In genomic region chr5:172163346-172163745, GRCh38 we compare ENCODE assay signal across 10 cellular contexts. TPM values are rescaled to one million over a fixed set of nuclear protein-coding genes. Genes with fewer than 3 reads are reported as not detected.
A peak's percentile ranks its signal among the peaks of the same experiment; 100 is the strongest.
DNase-seq lines count a peak whose midpoint lies in the region; ATAC-seq and TF ChIP-seq lines count a peak whose summit lies in the region.
"Had no signal": no experiment of that assay in that cellular context is flagged by ENCODE, and none has a peak within 500 bp of the region (broad histone marks: within the 10 kb centered on the region; RNA-seq: fewer than 3 reads in every experiment).

No MANE protein-coding gene starts in this region.

- TF ChIP-seq CTCF in activated B cell treated with CpG ODN at 0.5 μM for 24 hours (IDR thresholded peaks at IDR 0.05) = no peak
- no peak for TF ChIP-seq CTCF in vagina (IDR thresholded peaks at IDR 0.05)

- POLR2A ChIA-PET in activated B cell treated with CpG ODN at 0.5 μM for 24 hours (lab: Charles Lee) = interaction anchor here (2.3 kb wide), 1 partner anchor 11 kb away, joined by 6 read pairs; no protein-coding TSS in a partner anchor

- intact Hi-C loops in activated B cell treated with CpG ODN at 0.5 μM for 24 hours (cut with micrococcal nuclease) (no loop called here), head of caudate nucleus (cut with DNase I) (no loop called here), vagina (cut with DNase I) (no loop called here)

- CTCF ChIA-PET in activated B cell treated with CpG ODN at 0.5 μM for 24 hours (lab: Charles Lee) = no interaction called here

- no peaks in the 10 kb centered on the region for H3K27me3 Mint-ChIP-seq in CD4-positive, CD25-positive, alpha-beta regulatory T cell
- H3K27me3 Mint-ChIP-seq in activated B cell treated with CpG ODN at 0.5 μM for 24 hours = no peaks in the 10 kb centered on the region
- H3K27me3 Mint-ChIP-seq in natural killer cell treated with Interleukin-12 subunit alpha and Interleukin-12 subunit beta and Interleukin-15 and Interleukin-18, amount 100 ng/mL, for 72 hours = no peaks in the 10 kb centered on the region

- H3K4me3 Mint-ChIP-seq in CD4-positive, CD25-positive, alpha-beta regulatory T cell = peak overlapping the region in 2 of 4 donors; percentile 21 to 46
- no peak overlapping the region for H3K4me3 Mint-ChIP-seq in activated B cell treated with CpG ODN at 0.5 μM for 24 hours
- H3K4me3 Mint-ChIP-seq in natural killer cell treated with Interleukin-12 subunit alpha and Interleukin-12 subunit beta and Interleukin-15 and Interleukin-18, amount 100 ng/mL, for 72 hours = no peak overlapping the region

- peaks cover 25 to 92% (median 59%) of the 10 kb centered on the region in 4 donors for H3K4me1 Mint-ChIP-seq in CD4-positive, CD25-positive, alpha-beta regulatory T cell
- peaks cover 85% of the 10 kb centered on the region for H3K4me1 Mint-ChIP-seq in activated B cell treated with CpG ODN at 0.5 μM for 24 hours
- H3K4me1 Mint-ChIP-seq in natural killer cell treated with Interleukin-12 subunit alpha and Interleukin-12 subunit beta and Interleukin-15 and Interleukin-18, amount 100 ng/mL, for 72 hours (ENCODE audit: low read depth in 2 of 2) = peaks cover 59 to 61% of the 10 kb centered on the region in 2 donors

- ATAC-seq in CD4-positive, CD25-positive, alpha-beta regulatory T cell (ENCODE audit: low read depth in 2 of 2) = no peak
- ATAC-seq in activated B cell treated with CpG ODN at 0.5 μM for 24 hours (ENCODE audit: low read depth) = no peak
- no peak for ATAC-seq in natural killer cell treated with Interleukin-12 subunit alpha and Interleukin-12 subunit beta and Interleukin-15 and Interleukin-18, amount 100 ng/mL, for 72 hours
- no peak for ATAC-seq in GM21360 (IDR thresholded peaks at IDR 0.05; ENCODE audit: unreplicated experiment)

- no peaks in the 10 kb centered on the region for H3K9me3 Mint-ChIP-seq in CD4-positive, CD25-positive, alpha-beta regulatory T cell
- H3K9me3 Mint-ChIP-seq in activated B cell treated with CpG ODN at 0.5 μM for 24 hours = no peaks in the 10 kb centered on the region
- no peaks in the 10 kb centered on the region for H3K9me3 Mint-ChIP-seq in natural killer cell treated with Interleukin-12 subunit alpha and Interleukin-12 subunit beta and Interleukin-15 and Interleukin-18, amount 100 ng/mL, for 72 hours

- H3K4me3 ChIP-seq in CD4-positive, CD25-positive, alpha-beta regulatory T cell (ENCODE audit: low read depth, low read length) = no peak overlapping the region
- H3K4me3 ChIP-seq in vagina = no peak overlapping the region

- H3K36me3 ChIP-seq in CD4-positive, CD25-positive, alpha-beta regulatory T cell (ENCODE audit: control insufficient read depth, insufficient read depth, low read length) = peaks cover 32% of the 10 kb centered on the region
- H3K36me3 ChIP-seq in vagina = no peaks in the 10 kb centered on the region

- H3K36me3 Mint-ChIP-seq in CD4-positive, CD25-positive, alpha-beta regulatory T cell = peaks cover 8% of the 10 kb centered on the region
- H3K36me3 Mint-ChIP-seq in activated B cell treated with CpG ODN at 0.5 μM for 24 hours (ENCODE audit: low read depth) = peaks cover 34% of the 10 kb centered on the region
- H3K36me3 Mint-ChIP-seq in natural killer cell treated with Interleukin-12 subunit alpha and Interleukin-12 subunit beta and Interleukin-15 and Interleukin-18, amount 100 ng/mL, for 72 hours = peaks cover 5% of the 10 kb centered on the region

- peak overlapping the region in 1 of 3 donors; percentile 52 for H3K27ac Mint-ChIP-seq in CD4-positive, CD25-positive, alpha-beta regulatory T cell
- H3K27ac Mint-ChIP-seq in activated B cell treated with CpG ODN at 0.5 μM for 24 hours = peak overlapping the region; percentile 46
- H3K27ac Mint-ChIP-seq in natural killer cell treated with Interleukin-12 subunit alpha and Interleukin-12 subunit beta and Interleukin-15 and Interleukin-18, amount 100 ng/mL, for 72 hours = peak overlapping the region; percentile 55 to 73

- H3K27me3 ChIP-seq in CD4-positive, CD25-positive, alpha-beta regulatory T cell (ENCODE audit: control insufficient read depth, insufficient read depth, low read length) = no peaks in the 10 kb centered on the region
- no peaks in the 10 kb centered on the region for H3K27me3 ChIP-seq in vagina

- no peak for TF ChIP-seq POLR2A in vagina (IDR thresholded peaks at IDR 0.05)

- no peaks in the 10 kb centered on the region for H3K9me3 ChIP-seq in CD4-positive, CD25-positive, alpha-beta regulatory T cell (ENCODE audit: control insufficient read depth in 2 of 2, low read length in 2 of 2)
- H3K9me3 ChIP-seq in vagina = no peaks in the 10 kb centered on the region

- no peak for DNase-seq in CD4-positive, CD25-positive, alpha-beta regulatory T cell
- DNase-seq in activated B cell treated with CpG ODN at 0.5 μM for 24 hours = no peak
- DNase-seq in head of caudate nucleus = peak in 25 of 42 donors; percentile 25 to 82 (median 51)
- no peak for DNase-seq in natural killer cell treated with Interleukin-12 subunit alpha and Interleukin-12 subunit beta and Interleukin-15 and Interleukin-18, amount 100 ng/mL, for 72 hours (ENCODE audit: low spot score)
- no peak for DNase-seq in 8988T
- DNase-seq in GM19238 (ENCODE audit: insufficient read length, low spot score) = no peak
- no peak for DNase-seq in vagina (ENCODE audit: extremely low spot score in 2 of 2)
- DNase-seq: activated CD4-positive, alpha-beta T cell treated with anti-CD3 and anti-CD28 coated beads, Interleukin-2, amount 50 U/mL, for 1 hour; GOT3 had no signal

- H3K4me1 ChIP-seq in CD4-positive, CD25-positive, alpha-beta regulatory T cell (ENCODE audit: control insufficient read depth, insufficient read depth, low read length, poor library complexity, severe bottlenecking) = peaks cover 77% of the 10 kb centered on the region
- H3K4me1 ChIP-seq in vagina = no peaks in the 10 kb centered on the region

- peak overlapping the region; percentile 33 for H3K27ac ChIP-seq in CD4-positive, CD25-positive, alpha-beta regulatory T cell (ENCODE audit: insufficient read depth, low read length, poor library complexity, severe bottlenecking)
- H3K27ac ChIP-seq in vagina = no peak overlapping the region

RNA-seq across cellular contexts. Expression of gene STK10, which starts 24.7 kb away (rescaled TPM):
- 533 TPM for total RNA-seq in CD4-positive, CD25-positive, alpha-beta regulatory T cell
- polyA plus RNA-seq in CD4-positive, CD25-positive, alpha-beta regulatory T cell = 10 to 100 TPM; 71.2 to 77.2 (median 74.1) TPM
- total RNA-seq in activated B cell treated with CpG ODN at 0.5 μM for 24 hours (233 and 276 TPM in 2 replicates), vagina (33.9 TPM)
- total RNA-seq in natural killer cell treated with Interleukin-12 subunit alpha and Interleukin-12 subunit beta and Interleukin-15 and Interleukin-18, amount 100 ng/mL, for 72 hours = 100 to 1,000 TPM; 199 to 218 TPM

RNA-seq across cellular contexts. Expression of gene EFCAB9, which starts 30.6 kb away (rescaled TPM):
- not detected for total RNA-seq in CD4-positive, CD25-positive, alpha-beta regulatory T cell
- polyA plus RNA-seq in CD4-positive, CD25-positive, alpha-beta regulatory T cell = not detected
- total RNA-seq in activated B cell treated with CpG ODN at 0.5 μM for 24 hours (not detected in 2 replicates), vagina (not detected)
- total RNA-seq in natural killer cell treated with Interleukin-12 subunit alpha and Interleukin-12 subunit beta and Interleukin-15 and Interleukin-18, amount 100 ng/mL, for 72 hours = not detected

Comparison
In these comparisons a context has a peak if more than half of its experiments do, and no peak if none do; other contexts are left out.
1. DNase-seq: peak in head of caudate nucleus (25 of 42); none in CD4-positive, CD25-positive, alpha-beta regulatory T cell (0 of 3), activated B cell treated with CpG ODN at 0.5 μM for 24 hours (single experiment), natural killer cell treated with Interleukin-12 subunit alpha and Interleukin-12 subunit beta and Interleukin-15 and Interleukin-18, amount 100 ng/mL, for 72 hours (single experiment), 8988T (single experiment), GM19238 (single experiment) and vagina (0 of 2).